Comparison of ENCODE assay signal across 8 cellular contexts in genomic region chr4:7043521-7044414, GRCh38. TPM values are rescaled to one million over a fixed set of nuclear protein-coding genes. Genes with fewer than 3 reads are reported as not detected.
DNase-seq lines count a peak whose midpoint lies in the region; ATAC-seq and TF ChIP-seq lines count a peak whose summit lies in the region.

No MANE protein-coding gene starts in this region.

- H3K27me3 ChIP-seq in adrenal gland: no peaks in the 10 kb centered on the region
- H3K27me3 ChIP-seq in spleen (replicated peaks in 1 of 7): no peaks in the 10 kb centered on the region

- WGBS in adrenal gland, 4 donors: 0 to 3% (median 1%) methylated on average over 7 to 88 of the region's 88 CpGs
- WGBS in spleen, 5 donors: 2 to 7% (median 3%) methylated on average over 27 to 88 of the region's 88 CpGs

- no peak for TF ChIP-seq CTCF in AG04449 (IDR thresholded peaks at IDR 0.05; ENCODE audit: insufficient read depth, low read length, missing control alignments)
- no peak for TF ChIP-seq CTCF in adrenal gland (IDR thresholded peaks at IDR 0.05)
- TF ChIP-seq CTCF in spleen (IDR thresholded peaks at IDR 0.05 in 8 of 11, conservative IDR thresholded peaks at IDR 0.05 in 3 of 11): peak in 1 of 11 experiments; percentile 9

- ATAC-seq in GM19023 (IDR thresholded peaks at IDR 0.05; ENCODE audit: unreplicated experiment) (peak; percentile 30), HG03159 (IDR thresholded peaks at IDR 0.05; ENCODE audit: unreplicated experiment) (peak; percentile 28), GM21367 (IDR thresholded peaks at IDR 0.05; ENCODE audit: unreplicated experiment) (no peak)

- H3K4me3 ChIP-seq in AG04449 (ENCODE audit: low read depth, low read length) (peak overlapping the region; percentile 75), adrenal gland (peak overlapping the region; percentile 73 to 99 (median 94)), iPS-11a (ENCODE audit: low read depth, low read length) (peak overlapping the region; percentile 88), spleen (peak overlapping the region; percentile 66 to 94 (median 86))

- POLR2A ChIA-PET in AG04449 (lab: Yijun Ruan, JAX): interaction anchor here (0.6 to 1.7 kb wide), 6 partner anchors 9 to 282 kb away, joined by 3 to 8 read pairs (median 4); partner anchors contain the start of genes GRPEL1 and TBC1D14

- H3K27ac ChIP-seq in adrenal gland (peak overlapping the region; percentile 64 to 99 (median 94)), spleen (peak overlapping the region; percentile 88 to 98 (median 92))

- peaks cover 33 to 42% of the 10 kb centered on the region in 2 donors for H3K4me1 ChIP-seq in adrenal gland (replicated peaks in 1 of 2)
- H3K4me1 ChIP-seq in spleen: peaks cover 32 to 70% (median 58%) of the 10 kb centered on the region in 6 donors

- no peaks in the 10 kb centered on the region for H3K9me3 ChIP-seq in adrenal gland (replicated peaks in 1 of 3)
- no peaks in the 10 kb centered on the region for H3K9me3 ChIP-seq in spleen

- CTCF ChIA-PET in AG04449 (lab: Yijun Ruan, JAX): interaction anchor here (0.7 to 7.1 kb wide), 25 partner anchors 9 to 326 kb away, joined by 3 to 101 read pairs (median 6); partner anchors contain the start of genes GRPEL1 and TBC1D14

- DNase-seq in AG04449 (ENCODE audit: low read depth, low spot score) (no peak), T follicular helper cell (ENCODE audit: low read depth) (peak; percentile 41), adrenal gland (peak; percentile 60 to 77 (median 64)), spleen (peak; percentile 94)

- intact Hi-C loops in adrenal gland (cut with DNase I): no loop called here
- intact Hi-C loops in spleen (cut with DNase I; ENCODE audit: low total_unique reads): loop anchor here (10.0 kb wide), 1 partner anchor 69 kb away; no protein-coding TSS in a partner anchor

- H3K36me3 ChIP-seq in adrenal gland (replicated peaks in 1 of 2) (no peaks in the 10 kb centered on the region), spleen (peaks cover 0 to 32% (median 0%) of the 10 kb centered on the region in 6 donors)

- TF ChIP-seq POLR2A in adrenal gland (IDR thresholded peaks at IDR 0.05) (peak in 1 of 2 donors; percentile 57), spleen (IDR thresholded peaks at IDR 0.05) (no peak)

RNA-seq across cellular contexts. Expression of gene TADA2B, which starts 0.6 kb away (rescaled TPM):
- total RNA-seq in adrenal gland (10 to 100 TPM; 28.9 to 60.8 (median 33.2) TPM), spleen (10 to 100 TPM; 22.6 to 32.2 (median 27.1) TPM)
- polyA plus RNA-seq in adrenal gland (10 to 100 TPM; 13.3 to 26.6 (median 14.9) TPM), spleen (10 to 100 TPM in 2 of 3 donors, 1 to 10 TPM in 1; 9.9 to 15.6 (median 10.8) TPM)

RNA-seq across cellular contexts. Expression of gene GRPEL1, which starts 24.1 kb away (rescaled TPM):
- 100 to 1,000 TPM in 2 of 8 donors, 10 to 100 TPM in 6; 43.7 to 249 (median 74.8) TPM for total RNA-seq in adrenal gland
- polyA plus RNA-seq in adrenal gland: 100 to 1,000 TPM in 1 of 3 donors, 10 to 100 TPM in 2; 35.8 to 439 (median 77.0) TPM
- total RNA-seq in spleen: 10 to 100 TPM; 21.3 to 42.7 (median 32.7) TPM
- polyA plus RNA-seq in spleen: 10 to 100 TPM; 17.6 to 29.6 (median 23.8) TPM
